ENCODE assay signal across 17 cellular contexts in genomic region chr2:216327447-216327846, GRCh38. TPM values are rescaled to one million over a fixed set of nuclear protein-coding genes. Genes with fewer than 3 reads are reported as not detected.
"Had no signal": no experiment of that assay in that cellular context is flagged by ENCODE, and none has a peak within 500 bp of the region (broad histone marks: within the 10 kb centered on the region; RNA-seq: fewer than 3 reads in every experiment).

No MANE protein-coding gene starts in this region.

- H3K4me3 ChIP-seq: lower lobe of right lung, stomach, thoracic aorta had no signal

- H3K36me3 ChIP-seq: lower lobe of right lung, neutrophil, stomach, thoracic aorta had no signal

- H3K9me3 ChIP-seq: lower lobe of right lung, neutrophil, stomach, thoracic aorta had no signal

- H3K27me3 Mint-ChIP-seq: progenitor cell of endocrine pancreas had no signal

- H3K36me3 Mint-ChIP-seq: naive thymus-derived CD4-positive, alpha-beta T cell; WTC11 had no signal

- H3K4me3 Mint-ChIP-seq: activated CD4-positive, alpha-beta T cell treated with anti-CD3 and anti-CD28 coated beads, Interleukin-2, amount 10 ng/mL, durations not matched to agents 7 days and 5 days; naive thymus-derived CD4-positive, alpha-beta T cell; WTC11 had no signal

- H3K27ac ChIP-seq: lower lobe of right lung, neutrophil, stomach, thoracic aorta had no signal

- H3K27ac Mint-ChIP-seq: activated CD4-positive, alpha-beta T cell treated with anti-CD3 and anti-CD28 coated beads, Interleukin-2, amount 10 ng/mL, durations not matched to agents 7 days and 5 days; activated T-helper 2 cell treated with anti-CD3 and anti-CD28 coated beads, Interferon-gamma antibody, Interleukin-2, Interleukin-4, amounts not matched to agents 10 μg/mL and 5 μg/mL and 100 μg/mL, durations not matched to agents 14 hours and 24 hours and 36 hours; naive thymus-derived CD4-positive, alpha-beta T cell; progenitor cell of endocrine pancreas; WTC11 had no signal

- FAIRE-seq: small intestine had no signal

- H3K4me1 Mint-ChIP-seq: activated CD4-positive, alpha-beta T cell treated with anti-CD3 and anti-CD28 coated beads, Interleukin-2, amount 10 ng/mL, durations not matched to agents 7 days and 5 days had no signal

- H3K27me3 ChIP-seq: neutrophil, stomach had no signal

- H3K4me1 ChIP-seq: lower lobe of right lung, stomach had no signal

- H3K9me3 Mint-ChIP-seq: activated CD4-positive, alpha-beta T cell treated with anti-CD3 and anti-CD28 coated beads, Interleukin-2, amount 10 ng/mL, durations not matched to agents 7 days and 5 days; activated T-helper 2 cell treated with anti-CD3 and anti-CD28 coated beads, Interferon-gamma antibody, Interleukin-2, Interleukin-4, amounts not matched to agents 10 μg/mL and 5 μg/mL and 100 μg/mL, durations not matched to agents 14 hours and 24 hours and 36 hours; naive thymus-derived CD4-positive, alpha-beta T cell; WTC11 had no signal

- DNase-seq: activated CD4-positive, alpha-beta T cell treated with anti-CD3 and anti-CD28 coated beads, Interleukin-2, amount 10 ng/mL, durations not matched to agents 7 days and 5 days; activated naive CD4-positive, alpha-beta T cell treated with anti-CD3 and anti-CD28 coated beads, Interleukin-2, amount 50 U/mL, for 16 hours; hippocampal formation; lower lobe of right lung; midbrain; naive thymus-derived CD4-positive, alpha-beta T cell; right cardiac atrium; small intestine; stomach had no signal

RNA-seq across cellular contexts. Expression of gene MARCHF4, which starts 44.8 kb away (rescaled TPM):
- total RNA-seq: activated CD4-positive, alpha-beta T cell treated with anti-CD3 and anti-CD28 coated beads, Interleukin-2, amount 10 ng/mL, durations not matched to agents 7 days and 5 days; activated CD8-positive, alpha-beta memory T cell treated with anti-CD3 and anti-CD28 coated beads for 36 hours; activated T-helper 2 cell treated with anti-CD3 and anti-CD28 coated beads, Interferon-gamma antibody, Interleukin-2, Interleukin-4, amounts not matched to agents 10 μg/mL and 5 μg/mL and 100 μg/mL, durations not matched to agents 14 hours and 24 hours and 36 hours; esophagus mucosa; naive thymus-derived CD4-positive, alpha-beta T cell; ureter had no signal
- polyA plus RNA-seq: naive thymus-derived CD4-positive, alpha-beta T cell; right cardiac atrium had no signal
